ENCODE assay signal across 12 cellular contexts in the genomic region with DNA sequence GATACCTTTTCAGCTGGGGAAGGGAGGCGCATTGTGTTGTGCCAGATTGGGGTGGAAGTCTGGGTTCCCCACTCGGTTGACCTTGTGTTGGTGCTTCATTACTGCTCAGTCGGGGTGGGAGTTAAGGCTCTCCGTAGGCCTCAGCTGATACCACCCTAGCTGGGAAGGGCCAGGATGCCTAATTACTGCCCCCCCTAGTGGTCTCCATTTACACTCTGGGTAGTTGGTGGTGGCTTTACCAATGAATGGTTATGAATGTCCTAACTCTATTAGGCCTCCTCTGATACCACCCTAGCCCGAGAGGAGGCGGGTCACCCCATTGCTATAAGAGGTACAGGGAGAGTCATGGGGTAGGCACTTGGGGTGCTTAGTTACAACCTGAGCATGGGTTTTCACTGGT. TPM values are rescaled to one million over a fixed set of nuclear protein-coding genes. Genes with fewer than 3 reads are reported as not detected.
DNase-seq lines count a peak whose midpoint lies in the region; ATAC-seq and TF ChIP-seq lines count a peak whose summit lies in the region.
"Had no signal": no experiment of that assay in that cellular context is flagged by ENCODE, and none has a peak within 500 bp of the region (broad histone marks: within the 10 kb centered on the region; RNA-seq: fewer than 3 reads in every experiment).

No MANE protein-coding gene starts in this region.

- H4K20me1 ChIP-seq in PC-3 (ENCODE audit: low read length): no peaks in the 10 kb centered on the region

- no peak for ATAC-seq in PC-3

- WGBS in prostate gland: 86% methylated on average over 6 of the region's 6 CpGs

- H3K9ac ChIP-seq in PC-3 (ENCODE audit: low read length): no peak overlapping the region

- no peak overlapping the region for H2AFZ ChIP-seq in PC-3 (ENCODE audit: low read length)

- H3K4me3 ChIP-seq in breast epithelium (no peak overlapping the region), PC-3 (ENCODE audit: low read length) (no peak overlapping the region), prostate gland (no peak overlapping the region)
- H3K4me3 ChIP-seq: stomach had no signal

- H3K9me3 Mint-ChIP-seq in MCF 10A (ENCODE audit: unreplicated experiment) (peaks cover 5% of the 10 kb centered on the region), type B pancreatic cell (no peaks in the 10 kb centered on the region)

- DNase-seq in MCF 10A (ENCODE audit: unreplicated experiment): peak; percentile 15
- no peak for DNase-seq in breast epithelium (ENCODE audit: low spot score in 2 of 2)
- no peak for DNase-seq in PC-3
- peak; percentile 16 to 43 for DNase-seq in erythroblast (lab: John Stamatoyannopoulos, UW)
- DNase-seq in type B pancreatic cell (ENCODE audit: extremely low spot score, unreplicated experiment): no peak
- no peak for DNase-seq in prostate gland (ENCODE audit: low spot score)
- no peak for DNase-seq in stimulated activated naive CD4-positive, alpha-beta T cell (lab: John Stamatoyannopoulos, UW)
- DNase-seq in NCI-H226: no peak
- DNase-seq: activated T-cell treated with anti-CD3 and anti-CD28 coated beads, Interleukin-2, amount 50 U/mL, for 48 hours; NCI-H1092; NK-92 treated with Interleukin-12 subunit alpha and Interleukin-12 subunit beta, amount 100 ng/mL, for 24 hours; stomach had no signal

- no peaks in the 10 kb centered on the region for H3K4me1 ChIP-seq in breast epithelium
- H3K4me1 ChIP-seq in PC-3 (ENCODE audit: insufficient read depth, low read length): no peaks in the 10 kb centered on the region
- H3K4me1 ChIP-seq in prostate gland (replicated peaks): no peaks in the 10 kb centered on the region

- TF ChIP-seq POLR2A in breast epithelium (IDR thresholded peaks at IDR 0.05) (no peak), erythroblast (IDR thresholded peaks at IDR 0.05; ENCODE audit: low read length) (no peak), prostate gland (IDR thresholded peaks at IDR 0.05) (no peak)

- H3K9me3 ChIP-seq in breast epithelium (no peaks in the 10 kb centered on the region), PC-3 (ENCODE audit: low read length) (no peaks in the 10 kb centered on the region), prostate gland (no peaks in the 10 kb centered on the region)
- H3K9me3 ChIP-seq: stomach had no signal

- H3K27ac Mint-ChIP-seq in MCF 10A (ENCODE audit: low read depth, unreplicated experiment) (no peak overlapping the region), type B pancreatic cell (peak overlapping the region; percentile 30)

- intact Hi-C loops in MCF 10A (cut with micrococcal nuclease): no loop called here
- intact Hi-C loops in breast epithelium (cut with DNase I; ENCODE audit: low total_unique reads): loop anchor here (5.0 kb wide), 1 partner anchor 517 kb away; no protein-coding TSS in a partner anchor
- intact Hi-C loops in PC-3 (cut with micrococcal nuclease): no loop called here
- intact Hi-C loops in prostate gland (cut with DNase I): no loop called here

- H3K27me3 Mint-ChIP-seq in MCF 10A (ENCODE audit: insufficient read depth, unreplicated experiment) (no peaks in the 10 kb centered on the region), type B pancreatic cell (no peaks in the 10 kb centered on the region)

- H3K27me3 ChIP-seq in breast epithelium: no peaks in the 10 kb centered on the region
- H3K27me3 ChIP-seq in PC-3 (ENCODE audit: low read length): no peaks in the 10 kb centered on the region
- no peaks in the 10 kb centered on the region for H3K27me3 ChIP-seq in prostate gland (replicated peaks; ENCODE audit: insufficient read depth)
- H3K27me3 ChIP-seq: stomach had no signal

- H3K36me3 Mint-ChIP-seq in MCF 10A (ENCODE audit: insufficient read depth, unreplicated experiment) (peaks cover 66% of the 10 kb centered on the region), type B pancreatic cell (peaks cover 58% of the 10 kb centered on the region)

- H3K9me2 ChIP-seq in PC-3 (replicated peaks; ENCODE audit: low read length): no peaks in the 10 kb centered on the region

- H3F3A ChIP-seq in PC-3 (ENCODE audit: low read length, unreplicated experiment): no peaks in the 10 kb centered on the region

- POLR2A ChIA-PET in MCF 10A (lab: Yijun Ruan, JAX): interaction anchor here (0.7 kb wide), 1 partner anchor 29 kb away, joined by 4 read pairs; no protein-coding TSS in a partner anchor
- POLR2A ChIA-PET in PC-3 (lab: Charles Lee; ENCODE audit: unreplicated experiment): no interaction called here

- no peak for TF ChIP-seq CTCF in MCF 10A (IDR thresholded peaks at IDR 0.05; ENCODE audit: unreplicated experiment)
- TF ChIP-seq CTCF in breast epithelium (IDR thresholded peaks at IDR 0.05): no peak
- TF ChIP-seq CTCF in PC-3 (conservative IDR thresholded peaks at IDR 0.05; ENCODE audit: low read depth, low read length): peak; percentile 57
- TF ChIP-seq CTCF in type B pancreatic cell (conservative IDR thresholded peaks at IDR 0.05): no peak
- no peak for TF ChIP-seq CTCF in prostate gland (IDR thresholded peaks at IDR 0.05)

- BruUV-seq in MCF 10A (replicated peaks; lab: Mats Ljungman, UMichigan) (no TSS peak), PC-3 (replicated peaks; lab: Mats Ljungman, UMichigan) (no TSS peak)

- H3K4me2 ChIP-seq in PC-3 (ENCODE audit: low read length): no peak overlapping the region

- H3K4me1 Mint-ChIP-seq in MCF 10A (ENCODE audit: insufficient read depth, unreplicated experiment) (no peaks in the 10 kb centered on the region), type B pancreatic cell (ENCODE audit: unreplicated experiment) (no peaks in the 10 kb centered on the region)

- peaks cover 40% of the 10 kb centered on the region for H3K79me2 ChIP-seq in PC-3 (ENCODE audit: low read length)

- CTCF ChIA-PET in MCF 10A (lab: Yijun Ruan, JAX): interaction anchor here (0.7 to 1.5 kb wide), 2 partner anchors 13 to 527 kb away, joined by 3 to 8 read pairs; no protein-coding TSS in a partner anchor
- CTCF ChIA-PET in PC-3 (lab: Charles Lee): no interaction called here

- H3K27ac ChIP-seq in breast epithelium (no peak overlapping the region), PC-3 (ENCODE audit: low read length) (no peak overlapping the region), prostate gland (no peak overlapping the region)
- H3K27ac ChIP-seq: stomach had no signal

- H3K4me3 Mint-ChIP-seq in MCF 10A (ENCODE audit: unreplicated experiment) (no peak overlapping the region), type B pancreatic cell (no peak overlapping the region)

- H3K36me3 ChIP-seq in breast epithelium (no peaks in the 10 kb centered on the region), PC-3 (ENCODE audit: low read depth, low read length) (peaks cover 35% of the 10 kb centered on the region), prostate gland (no peaks in the 10 kb centered on the region)

RNA-seq across cellular contexts. Expression of a gene that starts 27.5 kb away (rescaled TPM):
- 47.6 and 53.9 TPM in 2 replicates for total RNA-seq in MCF 10A (2022)
- total RNA-seq in breast epithelium: 10 to 100 TPM; 34.7 to 53.9 (median 43.5) TPM
- total RNA-seq in PC-3 (2014; rRNA removed): 13.1 and 16.0 TPM in 2 replicates
- total RNA-seq in type B pancreatic cell (ENCODE audit: low replicate concordance): 29.9 and 40.4 TPM in 2 replicates
- 10 to 100 TPM; 29.4 to 38.9 TPM for total RNA-seq in prostate gland

RNA-seq across cellular contexts. Expression of a gene that starts 29.9 kb away (rescaled TPM):
- total RNA-seq in MCF 10A (2022) (20.9 and 22.9 TPM in 2 replicates), breast epithelium (10 to 100 TPM; 14.6 to 39.4 (median 26.2) TPM), PC-3 (2014; rRNA removed) (17.6 and 19.4 TPM in 2 replicates), type B pancreatic cell (ENCODE audit: low replicate concordance) (35.3 and 44.7 TPM in 2 replicates), prostate gland (10 to 100 TPM; 18.1 to 20.9 TPM)

Comparison
In these comparisons a context has a peak if more than half of its experiments do, and no peak if none do; other contexts are left out.
1. DNase-seq: peak in MCF 10A (single experiment) and erythroblast (2 of 2); none in breast epithelium (0 of 2), PC-3 (single experiment), type B pancreatic cell (single experiment), prostate gland (single experiment), stimulated activated naive CD4-positive, alpha-beta T cell (0 of 6) and NCI-H226 (single experiment).